Comparison of ENCODE assay signal across 35 cellular contexts in genomic region chr22:26316732-26317131, GRCh38.
"Had no signal": no experiment of that assay in that cellular context is flagged by ENCODE, and none has a peak within 500 bp of the region (broad histone marks: within the 10 kb centered on the region; RNA-seq: fewer than 3 reads in every experiment).

No MANE protein-coding gene starts in this region.

- H3K4me3 ChIP-seq: MG63 had no signal

- H3K36me3 ChIP-seq: MG63 had no signal

- H3K27me3 ChIP-seq: MG63 had no signal

- H3K9me3 ChIP-seq: MG63 had no signal

- DNase-seq: Karpas-422, Kasumi-1, MG63, MM.1S, MV-4-11, NCI-H1048, NCI-H1092, NCI-H1092 treated with DMSO at 0.1 percent for 48 hours, NCI-H1105, NCI-H1105 treated with DMSO at 0.1 percent for 48 hours, NCI-H1417 treated with DMSO at 0.1 percent for 48 hours, NCI-H1436, NCI-H1436 treated with DMSO at 0.1 percent for 48 hours, NCI-H146, NCI-H1694, NCI-H1694 treated with DMSO at 0.1 percent for 48 hours, NCI-H187, NCI-H187 treated with DMSO at 0.1 percent for 48 hours, NCI-H1930, NCI-H2029, NCI-H2029 treated with DMSO at 0.1 percent for 48 hours, NCI-H2081, NCI-H2081 treated with DMSO at 0.1 percent for 48 hours, NCI-H2107, NCI-H2171, NCI-H2171 treated with DMSO at 0.1 percent for 48 hours, NCI-H2227 treated with DMSO at 0.1 percent for 48 hours, NCI-H226, NCI-H345, NCI-H446, NCI-H446 treated with DMSO at 0.1 percent for 48 hours, NCI-H510A, NCI-H510A treated with DMSO at 0.1 percent for 48 hours, NCI-H524, NCI-H524 treated with DMSO at 0.1 percent for 48 hours had no signal
